In genomic region chr4:52577285-52577968, GRCh38 we compare ENCODE assay signal across 20 cellular contexts.
A peak's percentile ranks its signal among the peaks of the same experiment; 100 is the strongest.
DNase-seq lines count a peak whose midpoint lies in the region; ATAC-seq and TF ChIP-seq lines count a peak whose summit lies in the region.
"Had no signal": no experiment of that assay in that cellular context is flagged by ENCODE, and none has a peak within 500 bp of the region (broad histone marks: within the 10 kb centered on the region; RNA-seq: fewer than 3 reads in every experiment).

No MANE protein-coding gene starts in this region.

- no peak for TF ChIP-seq CTCF in fibroblast of villous mesenchyme (IDR thresholded peaks at IDR 0.05; ENCODE audit: insufficient read depth, low read depth, low read length)

- no peak overlapping the region for H3K4me3 ChIP-seq in fibroblast of villous mesenchyme (ENCODE audit: low read depth, low read length)
- H3K4me3 ChIP-seq: Peyer's patch, uterus had no signal

- DNase-seq in left ventricle myocardium superior, result no peak
- DNase-seq in cardiac septum (ENCODE audit: low spot score), result no peak
- DNase-seq in astrocyte of the hippocampus (ENCODE audit: low read depth, low spot score), result peak; percentile 29
- peak; percentile 51 for DNase-seq in fibroblast of villous mesenchyme (ENCODE audit: low read depth)
- no peak for DNase-seq in putamen (ENCODE audit: low spot score)
- DNase-seq in NCI-H1436 treated with DMSO at 0.1 percent for 48 hours (lab: John Stamatoyannopoulos, UW), result no peak
- DNase-seq: ACHN; activated T-cell treated with anti-CD3 and anti-CD28 coated beads, Interleukin-2, amount 50 U/mL, for 4 hours; COR-L47; endodermal cell; GDM1; H7; immature natural killer cell; MV-4-11; NCI-H2081; NCI-H748 treated with DMSO at 0.1 percent for 48 hours; Peyer's patch; uterus had no signal

- intact Hi-C loops in left ventricle myocardium superior (cut with micrococcal nuclease) (no loop called here), cardiac septum (cut with DNase I) (no loop called here)

- ATAC-seq in left ventricle myocardium superior (peak; percentile 44), HG03039 (IDR thresholded peaks at IDR 0.05; ENCODE audit: unreplicated experiment) (no peak), GM21786 (IDR thresholded peaks at IDR 0.05; ENCODE audit: unreplicated experiment) (no peak)
- ATAC-seq: activated T-cell treated with anti-CD3 and anti-CD28 coated beads, Interleukin-2, amount 50 U/mL, for 4 hours had no signal

Comparison
In these comparisons a context has a peak if more than half of its experiments do, and no peak if none do; other contexts are left out.
1. DNase-seq: peak in astrocyte of the hippocampus (single experiment) and fibroblast of villous mesenchyme (single experiment); none in left ventricle myocardium superior (single experiment), cardiac septum (single experiment), putamen (single experiment) and NCI-H1436 treated with DMSO at 0.1 percent for 48 hours (single experiment).